ENCODE assay signal across 20 cellular contexts in the genomic region with DNA sequence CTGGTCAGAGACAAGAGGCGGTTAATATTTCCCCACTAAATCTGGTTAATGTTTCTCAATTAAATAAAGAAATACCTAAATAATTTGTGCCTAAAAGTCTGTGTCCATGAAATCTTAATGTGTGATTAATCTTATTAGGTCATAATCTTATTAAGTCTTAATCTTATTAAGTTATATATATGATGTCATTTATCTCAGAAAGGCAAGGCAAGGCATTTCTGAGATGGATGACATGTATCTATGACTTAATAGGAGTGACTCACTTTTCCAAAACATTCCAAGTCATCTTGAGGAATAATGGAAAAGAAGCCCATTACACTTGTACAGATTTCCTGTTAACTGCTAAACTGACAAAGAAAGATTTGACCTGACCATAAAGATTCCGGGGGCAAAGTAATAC.
"Had no signal": no experiment of that assay in that cellular context is flagged by ENCODE, and none has a peak within 500 bp of the region (broad histone marks: within the 10 kb centered on the region; RNA-seq: fewer than 3 reads in every experiment).

No MANE protein-coding gene starts in this region.

- H3K27ac ChIP-seq: brain microvascular endothelial cell, coronary artery, dorsolateral prefrontal cortex, ovary, transverse colon, VCaP had no signal

- DNase-seq: activated CD4-positive, alpha-beta T cell treated with anti-CD3 and anti-CD28 coated beads for 4 hours; activated CD4-positive, alpha-beta T cell treated with anti-CD3 and anti-CD28 coated beads, Interleukin-2, amount 50 U/mL, for 4 hours; activated naive CD4-positive, alpha-beta T cell treated with Interleukin-2 at 50 U/mL for 16 hours; activated T-cell treated with anti-CD3 and anti-CD28 coated beads for 4 hours; activated T-cell treated with anti-CD3 and anti-CD28 coated beads, Interleukin-2, amount 50 U/mL, for 72 hours; aorta; brain microvascular endothelial cell; dorsolateral prefrontal cortex; effector memory CD4-positive, alpha-beta T cell; hippocampal formation; midbrain; naive thymus-derived CD4-positive, alpha-beta T cell; ovary; retina; stimulated activated naive CD4-positive, alpha-beta T cell treated with Interleukin-2 at 50 U/mL for 16 hours; transverse colon had no signal

- H3K4me3 Mint-ChIP-seq: activated naive CD8-positive, alpha-beta T cell; activated T-cell treated with anti-CD3 and anti-CD28 coated beads, Interleukin-2, amount 50 U/mL, for 72 hours; naive thymus-derived CD4-positive, alpha-beta T cell had no signal

- H3K4me1 ChIP-seq: transverse colon had no signal

- H3K4me1 Mint-ChIP-seq: naive thymus-derived CD4-positive, alpha-beta T cell had no signal

- H3K9me3 ChIP-seq: ovary, transverse colon had no signal

- ATAC-seq: activated T-cell treated with anti-CD3 and anti-CD28 coated beads, Interleukin-2, amount 50 U/mL, for 72 hours; naive thymus-derived CD4-positive, alpha-beta T cell had no signal

- H3K27me3 Mint-ChIP-seq: activated naive CD8-positive, alpha-beta T cell; naive thymus-derived CD4-positive, alpha-beta T cell; progenitor cell of endocrine pancreas had no signal

- H3K36me3 Mint-ChIP-seq: activated naive CD8-positive, alpha-beta T cell; naive thymus-derived CD4-positive, alpha-beta T cell had no signal

- H3K4me3 ChIP-seq: coronary artery, dorsolateral prefrontal cortex, ovary, transverse colon had no signal

- H3K36me3 ChIP-seq: brain microvascular endothelial cell, ovary, transverse colon had no signal

- H3K27ac Mint-ChIP-seq: activated naive CD8-positive, alpha-beta T cell; activated T-cell treated with anti-CD3 and anti-CD28 coated beads, Interleukin-2, amount 50 U/mL, for 72 hours; naive thymus-derived CD4-positive, alpha-beta T cell; progenitor cell of endocrine pancreas had no signal
